Comparison of ENCODE assay signal across 1 cellular context in the genomic region with DNA sequence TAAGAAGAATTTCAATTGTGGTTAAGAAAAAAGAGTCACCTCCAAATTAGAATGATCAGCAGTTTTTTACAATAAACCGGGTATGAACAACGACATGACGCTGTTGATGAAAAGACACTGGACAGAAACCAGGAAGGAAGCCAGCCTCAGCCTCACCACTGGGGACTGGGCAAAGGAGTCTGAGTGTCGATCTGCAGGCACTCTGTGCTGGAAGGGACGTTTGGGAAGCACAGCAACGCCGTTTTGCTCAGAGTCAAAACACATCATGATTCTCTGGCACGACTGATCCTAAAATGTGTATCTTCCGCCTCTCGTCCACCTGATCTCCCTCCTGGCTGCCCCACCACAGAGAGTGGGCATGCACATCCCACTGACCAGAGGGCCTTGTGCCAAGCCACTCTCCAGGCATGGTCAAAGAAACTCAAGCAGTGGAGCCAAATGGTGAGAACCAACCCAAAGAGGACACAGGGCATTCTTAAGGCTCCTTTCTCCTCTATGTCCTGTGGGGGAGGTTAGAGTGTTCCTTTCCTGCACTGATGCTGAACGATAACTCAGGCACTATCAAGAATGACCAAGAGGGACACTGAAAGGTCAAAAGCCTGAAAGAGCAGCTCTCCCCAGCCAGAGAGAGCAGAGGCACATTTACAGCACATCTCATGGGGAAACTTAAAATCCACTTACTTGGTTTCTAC.
TF ChIP-seq lines count a peak whose summit lies in the region.

No MANE protein-coding gene starts in this region.

TF ChIP-seq in IMR-90, 13 proteins besides CTCF, POLR2A, EP300 and RAD21:
- 0 out of 2 replicates have a peak, but pooled peaks have one; percentile 38 for TF ChIP-seq MAFK (IDR thresholded peaks at IDR 0.05; ENCODE audit: low read depth, low read length)
- TF ChIP-seq MXI1 (IDR thresholded peaks at IDR 0.05; ENCODE audit: borderline replicate concordance, low read depth, low read length): no peak
- no peak for TF ChIP-seq ELK1 (IDR thresholded peaks at IDR 0.05; ENCODE audit: borderline replicate concordance, low read depth, low read length)
TF ChIP-seq in IMR-90: peak in this region for 1.
